ENCODE assay signal across 8 cellular contexts in the genomic region with DNA sequence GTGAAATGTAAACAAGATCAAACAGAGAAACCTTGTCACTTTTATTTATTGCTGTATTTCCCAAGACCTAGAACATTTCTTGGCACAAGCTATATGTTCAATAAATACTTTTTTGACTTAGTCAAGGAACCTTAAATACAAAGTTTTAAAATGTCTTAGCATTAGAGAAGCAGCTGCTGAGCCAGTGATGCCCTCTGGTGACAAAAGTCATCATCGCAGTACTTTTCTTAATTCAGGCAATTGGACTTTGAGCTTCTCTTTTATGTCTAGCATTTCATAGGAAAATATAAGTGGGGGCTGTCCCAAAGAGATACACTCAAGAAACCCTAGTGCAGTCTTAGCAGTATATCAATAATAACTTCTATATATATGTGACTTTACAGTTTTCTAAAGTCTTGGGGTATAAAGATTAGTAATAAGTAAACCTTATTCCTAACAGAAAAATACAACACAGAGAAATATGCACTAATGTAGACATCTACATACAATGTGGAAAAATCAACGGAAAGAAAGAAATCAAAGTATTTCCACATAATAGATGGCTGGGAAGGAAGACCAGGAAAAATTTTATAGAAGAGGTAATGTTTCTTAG.
DNase-seq lines count a peak whose midpoint lies in the region; ATAC-seq, FAIRE-seq and TF ChIP-seq lines count a peak whose summit lies in the region.

No MANE protein-coding gene starts in this region.

- no peaks in the 10 kb centered on the region for H3K4me1 ChIP-seq in body of pancreas
- H3K4me1 ChIP-seq in mucosa of descending colon (ENCODE audit: low read depth), result no peaks in the 10 kb centered on the region

- H3K4me3 ChIP-seq in body of pancreas, result no peak overlapping the region
- H3K4me3 ChIP-seq in mucosa of descending colon, result no peak overlapping the region

- no peaks in the 10 kb centered on the region for H3K27me3 ChIP-seq in body of pancreas

- ATAC-seq in HG02678 (IDR thresholded peaks at IDR 0.05; ENCODE audit: unreplicated experiment), result peak; percentile 77
- ATAC-seq in body of pancreas, result peak; percentile 55
- ATAC-seq in mucosa of descending colon, result peak; percentile 44

- TF ChIP-seq CTCF in body of pancreas (IDR thresholded peaks at IDR 0.05), result peak; percentile 51 to 79 (median 71)
- TF ChIP-seq CTCF in mucosa of descending colon (IDR thresholded peaks at IDR 0.05), result peak; percentile 34

- H3K9me3 ChIP-seq in body of pancreas (no peaks in the 10 kb centered on the region), mucosa of descending colon (no peaks in the 10 kb centered on the region)

- 13 to 14% methylated on average over 2 of the region's 2 CpGs for WGBS in body of pancreas, 2 donors

- intact Hi-C loops in body of pancreas (cut with DNase I) (no loop called here), mucosa of descending colon (cut with DNase I, micrococcal nuclease) (no loop called here)

- DNase-seq in DMS 273 (lab: John Stamatoyannopoulos, UW; ENCODE audit: unreplicated experiment) (peak; percentile 28), DMS 273 treated with DMSO at 0.1 percent for 48 hours (lab: John Stamatoyannopoulos, UW) (no peak), RCC 7860 (ENCODE audit: low spot score) (peak; percentile 16), body of pancreas (peak; percentile 26 to 47 (median 34)), mucosa of descending colon (peak in 1 of 3 donors; percentile 75), ecto neural progenitor cell (ENCODE audit: low spot score) (no peak), HuH-7.5 (ENCODE audit: low spot score) (no peak)

- TF ChIP-seq POLR2A in body of pancreas (IDR thresholded peaks at IDR 0.05), result no peak

- no peak overlapping the region for H3K27ac ChIP-seq in body of pancreas

- H3K36me3 ChIP-seq in body of pancreas (replicated peaks in 1 of 2; ENCODE audit: insufficient read depth in 1 of 2, low read depth in 2 of 2) (no peaks in the 10 kb centered on the region), mucosa of descending colon (ENCODE audit: low read depth) (no peaks in the 10 kb centered on the region)

- FAIRE-seq in RCC 7860 (lab: Jason Lieb, UNC), result peak; percentile 24

Comparison
In these comparisons a context has a peak if more than half of its experiments do, and no peak if none do; other contexts are left out.
1. DNase-seq: peak in DMS 273 (single experiment), RCC 7860 (single experiment) and body of pancreas (4 of 4); none in DMS 273 treated with DMSO at 0.1 percent for 48 hours (single experiment), ecto neural progenitor cell (single experiment) and HuH-7.5 (single experiment).
2. Peak in every context shown above with its lines, with median percentiles within 50 percentile points of each other: ATAC-seq.